Comparison of ENCODE assay signal across 20 cellular contexts in the genomic region with DNA sequence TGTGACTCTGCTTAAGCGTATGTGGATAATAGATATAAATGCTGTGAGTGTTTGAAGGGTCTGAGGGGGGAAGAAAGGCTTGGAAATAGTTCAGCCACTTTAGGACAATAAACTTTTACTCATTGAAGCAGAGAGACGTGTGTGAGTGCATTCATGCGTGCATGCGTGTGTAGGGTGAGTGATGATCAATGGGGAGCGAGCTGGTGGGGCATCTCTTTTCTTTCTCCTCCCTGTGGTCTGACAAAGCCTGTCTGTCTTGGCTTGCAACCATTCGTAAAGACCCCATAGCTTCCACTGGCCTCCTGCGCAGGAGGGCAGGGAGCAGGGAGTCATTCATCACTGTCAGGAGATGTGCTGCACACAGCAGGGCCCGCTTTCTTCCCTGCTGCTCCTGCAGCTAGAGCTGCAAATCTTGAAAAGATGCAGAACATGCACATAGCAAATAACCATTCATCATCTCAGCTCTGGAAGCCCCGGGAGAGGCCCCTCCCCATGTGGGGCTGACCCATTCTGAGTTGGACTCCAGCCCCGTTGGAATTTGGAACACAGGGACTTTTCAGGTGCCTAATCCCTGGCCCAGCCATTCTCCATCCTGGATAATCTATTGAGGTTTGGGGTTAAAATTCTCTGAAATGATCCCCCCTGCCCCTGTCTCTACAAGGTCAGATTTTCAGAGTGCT.
DNase-seq lines count a peak whose midpoint lies in the region; ATAC-seq and TF ChIP-seq lines count a peak whose summit lies in the region.
"Had no signal": no experiment of that assay in that cellular context is flagged by ENCODE, and none has a peak within 500 bp of the region (broad histone marks: within the 10 kb centered on the region; RNA-seq: fewer than 3 reads in every experiment).

No MANE protein-coding gene starts in this region.

- H3K79me2 ChIP-seq in mesendoderm (ENCODE audit: control insufficient read depth, insufficient read depth, low read length), result no peaks in the 10 kb centered on the region

- no peak for TF ChIP-seq EP300 in sigmoid colon (IDR thresholded peaks at IDR 0.05)

- TF ChIP-seq POLR2A in sigmoid colon (IDR thresholded peaks at IDR 0.05), result no peak

- H3K9me3 ChIP-seq in BLaER1, result no peaks in the 10 kb centered on the region
- H3K9me3 ChIP-seq in sigmoid colon, result no peaks in the 10 kb centered on the region
- H3K9me3 ChIP-seq in SJCRH30 (replicated peaks), result no peaks in the 10 kb centered on the region
- H3K9me3 ChIP-seq: body of pancreas, Peyer's patch, psoas muscle, uterus had no signal

- H2BK120ac ChIP-seq in mesendoderm (ENCODE audit: low read depth, low read length), result no peak overlapping the region

- H3K23ac ChIP-seq in mesendoderm (ENCODE audit: low read length), result no peak overlapping the region

- peak overlapping the region; percentile 22 for H2BK15ac ChIP-seq in mesendoderm (replicated peaks; ENCODE audit: low read depth)

- H3K36me3 Mint-ChIP-seq in WTC11, result 0 out of 2 replicates have a peak, but pooled peaks cover 7% of the 10 kb centered on the region

- H3K27me3 ChIP-seq in BLaER1, result no peaks in the 10 kb centered on the region
- no peaks in the 10 kb centered on the region for H3K27me3 ChIP-seq in mesendoderm (ENCODE audit: insufficient read depth, low read length, poor library complexity)
- H3K27me3 ChIP-seq in sigmoid colon, result no peaks in the 10 kb centered on the region
- H3K27me3 ChIP-seq in SJCRH30, result no peaks in the 10 kb centered on the region
- H3K27me3 ChIP-seq: body of pancreas, dorsolateral prefrontal cortex, Peyer's patch, uterus had no signal

- H4K8ac ChIP-seq in mesendoderm (ENCODE audit: low read depth, low read length), result no peak overlapping the region

- H3K4me3 ChIP-seq in BLaER1, result no peak overlapping the region
- H3K4me3 ChIP-seq in mesendoderm (ENCODE audit: low read length), result no peak overlapping the region
- no peak overlapping the region for H3K4me3 ChIP-seq in sigmoid colon
- H3K4me3 ChIP-seq in SJCRH30, result no peak overlapping the region
- H3K4me3 ChIP-seq: body of pancreas, dorsolateral prefrontal cortex, Peyer's patch, psoas muscle, uterus had no signal

- H3K56ac ChIP-seq in mesendoderm (ENCODE audit: low read length), result peak overlapping the region; percentile 12

- H3K79me1 ChIP-seq in mesendoderm (ENCODE audit: low read length), result no peaks in the 10 kb centered on the region

- H3K4me3 Mint-ChIP-seq in WTC11, result no peak overlapping the region
- H3K4me3 Mint-ChIP-seq: activated B cell treated with CpG ODN at 0.5 μM for 24 hours; stimulated activated naive CD8-positive, alpha-beta T cell treated with anti-CD3 and anti-CD28 coated beads, Interleukin-15, amount 100 ng/mL, for 72 hours had no signal

- H3K27me3 Mint-ChIP-seq in WTC11 (ENCODE audit: low read depth), result no peaks in the 10 kb centered on the region
- H3K27me3 Mint-ChIP-seq: activated B cell treated with CpG ODN at 0.5 μM for 24 hours had no signal

- DNase-seq in NCI-H187 (lab: John Stamatoyannopoulos, UW) (peak; percentile 71), WTC11 (ENCODE audit: low spot score) (no peak), mesendoderm (no peak), AG08396 (ENCODE audit: low spot score) (no peak), sigmoid colon (no peak), SJCRH30 (no peak)
- no peak for DNase-seq in stimulated activated CD4-positive, alpha-beta T cell treated with anti-CD3 and anti-CD28 coated beads, Interleukin-15, amount 100 ng/mL, for 24 hours
- DNase-seq: activated B cell treated with CpG ODN at 0.5 μM for 24 hours; activated naive CD4-positive, alpha-beta T cell; body of pancreas; dorsolateral prefrontal cortex; hypothalamus; left colon; NCI-H1105 treated with DMSO at 0.1 percent for 48 hours; Peyer's patch; psoas muscle; stimulated activated naive CD8-positive, alpha-beta T cell treated with anti-CD3 and anti-CD28 coated beads, Interleukin-15, amount 100 ng/mL, for 72 hours; uterus had no signal

- intact Hi-C loops in sigmoid colon (cut with DNase I), result no loop called here

- H3K4me1 Mint-ChIP-seq in WTC11, result peaks cover 39% of the 10 kb centered on the region
- H3K4me1 Mint-ChIP-seq: activated B cell treated with CpG ODN at 0.5 μM for 24 hours; stimulated activated naive CD8-positive, alpha-beta T cell treated with anti-CD3 and anti-CD28 coated beads, Interleukin-15, amount 100 ng/mL, for 72 hours had no signal

- no peak overlapping the region for H4K5ac ChIP-seq in mesendoderm (ENCODE audit: low read length)

- no peaks in the 10 kb centered on the region for H3K9me3 Mint-ChIP-seq in WTC11
- H3K9me3 Mint-ChIP-seq: activated B cell treated with CpG ODN at 0.5 μM for 24 hours; stimulated activated naive CD8-positive, alpha-beta T cell treated with anti-CD3 and anti-CD28 coated beads, Interleukin-15, amount 100 ng/mL, for 72 hours had no signal

- no peak overlapping the region for H3K4ac ChIP-seq in mesendoderm (ENCODE audit: low read depth, low read length)

- CTCF ChIA-PET in WTC11 (lab: Charles Lee), result interaction anchor here (0.6 kb wide), 1 partner anchor 1004 kb away, joined by 3 read pairs; no protein-coding TSS in a partner anchor

- WGBS in mesendoderm (ENCODE audit: extremely low coverage, insufficient coverage, low lambda C conversion rate), result no CpG with 5 or more reads among the region's 10 CpGs
- WGBS in sigmoid colon, 2 donors, result 83 to 90% methylated on average over 10 of the region's 10 CpGs

- H3K36me3 ChIP-seq in BLaER1, result no peaks in the 10 kb centered on the region
- no peaks in the 10 kb centered on the region for H3K36me3 ChIP-seq in mesendoderm (ENCODE audit: control insufficient read depth, insufficient read depth, low read length)
- H3K36me3 ChIP-seq in sigmoid colon, result no peaks in the 10 kb centered on the region
- H3K36me3 ChIP-seq in SJCRH30, result no peaks in the 10 kb centered on the region
- H3K36me3 ChIP-seq: Peyer's patch, uterus had no signal

- no peak overlapping the region for H3K27ac ChIP-seq in BLaER1
- no peak overlapping the region for H3K27ac ChIP-seq in mesendoderm (ENCODE audit: low read depth, low read length)
- H3K27ac ChIP-seq in sigmoid colon, result no peak overlapping the region
- H3K27ac ChIP-seq in SJCRH30, result no peak overlapping the region
- H3K27ac ChIP-seq: body of pancreas, HL-60, Peyer's patch, psoas muscle, uterus had no signal

- POLR2A ChIA-PET in WTC11 (lab: Charles Lee), result no interaction called here

- no peak overlapping the region for H2BK5ac ChIP-seq in mesendoderm (ENCODE audit: low read length)

- H3K4me2 ChIP-seq in BLaER1 (peak overlapping the region; percentile 25; the same call in 1 of the 2 replicates), mesendoderm (ENCODE audit: low read length) (no peak overlapping the region)

- no peak overlapping the region for H2AK5ac ChIP-seq in mesendoderm (ENCODE audit: low read length)

- peak overlapping the region; percentile 32 for H3K18ac ChIP-seq in mesendoderm (ENCODE audit: low read length)

- no peak for TF ChIP-seq CTCF in WTC11 (IDR thresholded peaks at IDR 0.05)
- no peak for TF ChIP-seq CTCF in sigmoid colon (IDR thresholded peaks at IDR 0.05)

- H3K4me1 ChIP-seq in BLaER1 (peaks cover 10% of the 10 kb centered on the region), mesendoderm (ENCODE audit: control insufficient read depth, low read depth, low read length) (peaks cover 25% of the 10 kb centered on the region), sigmoid colon (peaks cover 0 to 40% (median 19%) of the 10 kb centered on the region in 4 donors), SJCRH30 (peaks cover 8% of the 10 kb centered on the region)
- H3K4me1 ChIP-seq: body of pancreas, Peyer's patch, psoas muscle had no signal

- no peaks in the 10 kb centered on the region for H4K20me1 ChIP-seq in BLaER1

- peak overlapping the region; percentile 76; the same call in 1 of the 2 replicates for H3K27ac Mint-ChIP-seq in WTC11
- H3K27ac Mint-ChIP-seq: activated B cell treated with CpG ODN at 0.5 μM for 24 hours had no signal

- no peak for ATAC-seq in WTC11
- ATAC-seq: body of pancreas; left colon; psoas muscle; stimulated activated naive CD8-positive, alpha-beta T cell treated with anti-CD3 and anti-CD28 coated beads, Interleukin-15, amount 100 ng/mL, for 72 hours had no signal

- H3K9ac ChIP-seq in BLaER1 (no peak overlapping the region), mesendoderm (ENCODE audit: low read length) (no peak overlapping the region)

TF ChIP-seq in WTC11, 78 proteins besides CTCF, POLR2A, EP300 and RAD21:
- TF ChIP-seq HMGA2 (CRISPR knock-in tag; IDR thresholded peaks at IDR 0.05), result 0 out of 2 replicates have a peak, but pooled peaks have one; percentile 32
- TF ChIP-seq GABPB1 (CRISPR knock-in tag; IDR thresholded peaks at IDR 0.05), result no peak

Comparison
In these comparisons a context has a peak if more than half of its experiments do, and no peak if none do; other contexts are left out.
1. DNase-seq: peak in NCI-H187 (2 of 2); none in WTC11 (single experiment), mesendoderm (single experiment), stimulated activated CD4-positive, alpha-beta T cell treated with anti-CD3 and anti-CD28 coated beads, Interleukin-15, amount 100 ng/mL, for 24 hours (single experiment), AG08396 (single experiment), sigmoid colon (single experiment) and SJCRH30 (0 of 2).